In the genomic region with DNA sequence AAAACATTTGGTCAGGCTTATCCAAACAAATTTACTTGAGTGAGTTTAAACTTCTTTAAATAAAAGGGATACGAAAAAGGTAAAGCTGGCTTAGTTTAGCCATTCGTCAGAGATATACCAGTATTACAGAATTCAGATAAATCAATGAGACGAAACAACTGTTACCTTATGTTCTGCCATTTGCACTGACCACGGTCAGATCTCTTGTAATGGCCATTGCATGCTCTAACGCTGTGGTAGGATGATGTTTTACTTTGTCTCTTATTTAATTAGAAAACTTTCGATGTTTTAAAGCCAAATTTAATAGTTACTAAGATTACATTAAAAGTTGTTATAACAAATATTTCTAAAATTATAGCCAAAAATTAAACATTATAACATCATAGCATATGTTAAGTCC, we compare ENCODE assay signal across 10 cellular contexts. TPM values are rescaled to one million over a fixed set of nuclear protein-coding genes. Genes with fewer than 3 reads are reported as not detected.
DNase-seq lines count a peak whose midpoint lies in the region; ATAC-seq, FAIRE-seq and TF ChIP-seq lines count a peak whose summit lies in the region.
"Had no signal": no experiment of that assay in that cellular context is flagged by ENCODE, and none has a peak within 500 bp of the region (broad histone marks: within the 10 kb centered on the region; RNA-seq: fewer than 3 reads in every experiment).

No MANE protein-coding gene starts in this region.

- TF ChIP-seq POLR2A in K562 (conservative IDR thresholded peaks at IDR 0.05) = no peak

- H3K9me1 ChIP-seq in K562 (ENCODE audit: control insufficient read depth, insufficient read depth, low read length) = no peaks in the 10 kb centered on the region

- CTCF ChIA-PET in BJ (lab: Yijun Ruan, JAX) (no interaction called here), K562 (lab: Yijun Ruan, JAX; ENCODE audit: low intra/inter-chr PET ratio) (no interaction called here)

- H3K4me2 ChIP-seq in K562 (ENCODE audit: insufficient read depth, low read length) = peak overlapping the region; percentile 90

- no peak overlapping the region for H3K27ac Mint-ChIP-seq in naive B cell

- peak overlapping the region; percentile 80 for H3K4me3 ChIP-seq in BJ (ENCODE audit: low read depth, low read length)
- peak overlapping the region; percentile 99 for H3K4me3 ChIP-seq in HUES6 (ENCODE audit: low read depth, low read length)
- peak overlapping the region; percentile 83 for H3K4me3 ChIP-seq in K562

- peaks cover 0 to 6% (median 0%) of the 10 kb centered on the region in 3 donors for H3K27me3 Mint-ChIP-seq in naive B cell

- H3K27ac ChIP-seq in HUES6 (ENCODE audit: low read depth, low read length) (no peak overlapping the region), K562 (ENCODE audit: extremely low read depth, low read depth, low read length) (peak overlapping the region; percentile 84)
- H3K27ac ChIP-seq: HL-60 had no signal

- H3K27me3 ChIP-seq in BJ (ENCODE audit: control insufficient read depth, insufficient read depth, low read length) (no peaks in the 10 kb centered on the region), HUES6 (ENCODE audit: control insufficient read depth, insufficient read depth, low read length) (no peaks in the 10 kb centered on the region), K562 (ENCODE audit: control insufficient read depth in 2 of 2, insufficient read depth in 2 of 2, low read length in 2 of 2) (no peaks in the 10 kb centered on the region)

- intact Hi-C loops in K562 (cut with micrococcal nuclease) = loop anchor here (5.0 kb wide), 1 partner anchor 33 kb away; no protein-coding TSS in a partner anchor

- peaks cover 23% of the 10 kb centered on the region for H3K79me2 ChIP-seq in K562 (ENCODE audit: control insufficient read depth, insufficient read depth, low read length)

- H2AFZ ChIP-seq in K562 (ENCODE audit: low read depth, low read length) = peak overlapping the region; percentile 89

- 0% methylated on average over 6 of the region's 6 CpGs for WGBS in K562 (ENCODE audit: insufficient coverage, low coverage, missing lambda C conversion rate)

- no peaks in the 10 kb centered on the region for H3K9me3 ChIP-seq in HUES6 (ENCODE audit: control insufficient read depth, insufficient read depth, low read depth, low read length)
- no peaks in the 10 kb centered on the region for H3K9me3 ChIP-seq in K562 (replicated peaks; ENCODE audit: control insufficient read depth, insufficient read depth, low read depth, low read length)

- TF ChIP-seq CTCF in BJ (IDR thresholded peaks at IDR 0.05; ENCODE audit: insufficient read depth, low read depth, low read length) = no peak
- no peak for TF ChIP-seq CTCF in K562 (IDR thresholded peaks at IDR 0.05 in 2 of 3, conservative IDR thresholded peaks at IDR 0.05 in 1 of 3; ENCODE audit: insufficient read depth in 2 of 3, low read depth in 1 of 3, low read length in 3 of 3)

- no peaks in the 10 kb centered on the region for H3K9me3 Mint-ChIP-seq in naive B cell

- H3K4me3 Mint-ChIP-seq in naive B cell = peak overlapping the region in 5 of 8 donors; percentile 96 to 100 (median 99)

- peaks cover 12% of the 10 kb centered on the region for H3K4me1 ChIP-seq in HUES6 (ENCODE audit: control insufficient read depth, insufficient read depth, low read length)
- H3K4me1 ChIP-seq in K562 (replicated peaks in 1 of 2; ENCODE audit: control insufficient read depth in 2 of 2, insufficient read depth in 2 of 2, low read length in 2 of 2) = peaks cover 2 to 7% of the 10 kb centered on the region in 2 experiments; a peak in 3 of 5 replicates

- H3K36me3 ChIP-seq in BJ (ENCODE audit: control insufficient read depth, insufficient read depth, low read length) (no peaks in the 10 kb centered on the region), HUES6 (ENCODE audit: control insufficient read depth, insufficient read depth, low read length) (peaks cover 34% of the 10 kb centered on the region), K562 (ENCODE audit: control insufficient read depth, insufficient read depth, low read length) (peaks cover 17% of the 10 kb centered on the region; the same call in 1 of the 3 replicates)

- in situ Hi-C loops in K562 (cut with MboI) = no loop called here

- TF ChIP-seq EP300 in K562 (IDR thresholded peaks at IDR 0.05; ENCODE audit: low read length) = no peak

- ATAC-seq in K562 (peak; percentile 43; the same call in 2 of the 3 replicates), naive B cell (ENCODE audit: low read depth in 2 of 2) (no peak), HG02571 (IDR thresholded peaks at IDR 0.05; ENCODE audit: unreplicated experiment) (no peak), left lobe of liver (no peak)

- DNase-seq in BJ (ENCODE audit: low read depth) = no peak
- DNase-seq in K562 (ENCODE audit: extremely low read depth in 1 of 4, low spot score in 3 of 4) = peak in 2 of 4 experiments; percentile 9 to 16
- no peak for DNase-seq in naive B cell
- DNase-seq in GM19239 (ENCODE audit: insufficient read length, low spot score) = no peak
- no peak for DNase-seq in left lobe of liver (ENCODE audit: low spot score)
- DNase-seq in activated CD4-positive, alpha-beta T cell treated with anti-CD3 and anti-CD28 coated beads for 4 hours = no peak
- DNase-seq: hippocampal formation had no signal

- POLR2A ChIA-PET in BJ (lab: Charles Lee) (interaction anchor here (0.6 kb wide), 1 partner anchor 138 kb away, joined by 4 read pairs; no protein-coding TSS in a partner anchor), K562 (lab: Yijun Ruan, JAX) (no interaction called here)

- no TSS peak for BruUV-seq in K562 (replicated peaks; lab: Mats Ljungman, UMichigan)

- no peaks in the 10 kb centered on the region for H4K20me1 ChIP-seq in K562 (replicated peaks; ENCODE audit: control insufficient read depth, insufficient read depth, low read length)

- H3K36me3 Mint-ChIP-seq in naive B cell = peaks cover 0 to 6% of the 10 kb centered on the region in 2 donors

- H3K4me1 Mint-ChIP-seq in naive B cell = peaks cover 11 to 16% (median 14%) of the 10 kb centered on the region in 3 donors

- H3K9ac ChIP-seq in HUES6 (ENCODE audit: low read length) = no peak overlapping the region
- peak overlapping the region in 1 of 2 experiments; percentile 84; a peak in 2 of 4 replicates for H3K9ac ChIP-seq in K562 (ENCODE audit: insufficient read depth in 1 of 2, low read depth in 2 of 2, low read length in 2 of 2)

- peak; percentile 32 for FAIRE-seq in K562 (lab: Jason Lieb, UNC)
- FAIRE-seq in GM19239 (lab: Jason Lieb, UNC) = no peak

- TF ChIP-seq RAD21 in K562 (CRISPR knock-in tag; conservative IDR thresholded peaks at IDR 0.05 in 1 of 2, IDR thresholded peaks at IDR 0.05 in 1 of 2) = no peak

TF ChIP-seq in K562, 482 proteins besides CTCF, POLR2A, EP300 and RAD21 (continues in another document):
- TF ChIP-seq BHLHE40 (IDR thresholded peaks at IDR 0.05; ENCODE audit: low read length) (no peak), TBL1XR1 (IDR thresholded peaks at IDR 0.05; ENCODE audit: low read length in 2 of 2) (no peak), RNF2 (IDR thresholded peaks at IDR 0.05) (no peak), YY1 (IDR thresholded peaks at IDR 0.05; ENCODE audit: borderline replicate concordance in 1 of 3, control insufficient read depth in 1 of 3, extremely low read depth in 1 of 3, insufficient read depth in 3 of 3, insufficient read length in 1 of 3, insufficient replicate concordance in 2 of 3, low read depth in 1 of 3, low read length in 2 of 3) (peak in 1 of 3 experiments; percentile 42)

RNA-seq across cellular contexts. Expression of a gene that starts 1.5 kb away (rescaled TPM):
- polyA plus RNA-seq in BJ (2011; rRNA removed) = 1.1 and 2.2 TPM in 2 replicates
- polyA minus RNA-seq in BJ (2011; rRNA and poly(A)+ RNA removed) = 0.76 and 1.2 TPM in 2 replicates
- 5.3 and 26.8 TPM in 2 replicates for total RNA-seq in K562 (2011; cell fraction: chromatin; rRNA removed; ENCODE audit: low replicate concordance)
- 2.0 and 2.9 TPM in 2 replicates for total RNA-seq in K562 (2011; cell fraction: nucleolus; rRNA removed)
- total RNA-seq in K562 (2011; cell fraction: nucleoplasm; rRNA removed) = 7.3 and 11.8 TPM in 2 replicates
- total RNA-seq in K562 (2014; rRNA removed) = 3.0 and 3.9 TPM in 2 replicates
- total RNA-seq in K562 (2014; rRNA removed; fragmentation: Illumina TruSeq; extraction: Trizol) = 5.0 and 5.6 TPM in 2 replicates
- total RNA-seq in K562 (2015; rRNA removed; fragmentation: Illumina TruSeq; extraction: Trizol) = 3.8 and 4.3 TPM in 2 replicates
- total RNA-seq in K562 (2021) = 8.3 and 8.7 TPM in 2 replicates
- polyA plus RNA-seq in K562 (2011; rRNA removed) = 5.0 and 6.3 TPM in 2 replicates
- polyA plus RNA-seq in K562 (2011; cell fraction: cytosol; rRNA removed) = 0.69 and 2.2 TPM in 2 replicates
- polyA plus RNA-seq in K562 (2011; cell fraction: nucleus; rRNA removed) = 4.1 and 5.6 TPM in 2 replicates
- polyA plus RNA-seq in K562 (2012) = 3.7 and 5.5 TPM in 2 replicates
- polyA plus RNA-seq in K562 (2014; fragmentation: Illumina TruSeq; extraction: Trizol) = 5.1 and 6.7 TPM in 2 replicates
- 1 to 10 TPM; 3.2 to 3.9 TPM for polyA plus RNA-seq in K562 (2014; fragmentation: Nextera tagmentation; extraction: Ambion mirVana)
- polyA plus RNA-seq in K562 (2014; rRNA removed) = 2.9 and 3.0 TPM in 2 replicates
- 8.2 and 9.4 TPM in 2 replicates for polyA minus RNA-seq in K562 (2011; rRNA and poly(A)+ RNA removed)
- 4.7 and 7.4 TPM in 2 replicates for polyA minus RNA-seq in K562 (2011; cell fraction: cytosol; rRNA and poly(A)+ RNA removed)
- polyA minus RNA-seq in K562 (2011; cell fraction: nucleus; rRNA and poly(A)+ RNA removed) = 5.7 and 9.4 TPM in 2 replicates
- polyA plus RNA-seq in naive B cell (ENCODE audit: low read depth in 6 of 6) = 1 to 10 TPM in 5 of 6 donors, under 1 TPM in 1; 0.77 to 2.3 (median 1.9) TPM
- 0.35 TPM for total RNA-seq in left lobe of liver

RNA-seq across cellular contexts. Expression of a gene that starts 1.6 kb away (rescaled TPM):
- polyA plus RNA-seq in BJ (2011; rRNA removed) (not detected in 2 replicates), K562 (2011; rRNA removed) (not detected in 2 replicates), K562 (2014; fragmentation: Illumina TruSeq; extraction: Trizol) (not detected in 2 replicates), K562 (2014; fragmentation: Nextera tagmentation; extraction: Ambion mirVana) (under 1 TPM; 0.11 to 0.15 TPM), K562 (2014; rRNA removed) (not detected in 2 replicates), naive B cell (ENCODE audit: low read depth in 6 of 6) (not detected)
- not detected in 2 replicates for polyA minus RNA-seq in BJ (2011; rRNA and poly(A)+ RNA removed)
- not detected in 2 replicates for total RNA-seq in K562 (2011; cell fraction: chromatin; rRNA removed; ENCODE audit: low replicate concordance)
- not detected in 2 replicates for total RNA-seq in K562 (2011; cell fraction: nucleolus; rRNA removed)
- total RNA-seq in K562 (2011; cell fraction: nucleoplasm; rRNA removed) = not detected in 2 replicates
- total RNA-seq in K562 (2014; rRNA removed) (not detected in 2 replicates), K562 (2014; rRNA removed; fragmentation: Illumina TruSeq; extraction: Trizol) (not detected in 2 replicates), K562 (2015; rRNA removed; fragmentation: Illumina TruSeq; extraction: Trizol) (not detected in 2 replicates), K562 (2021) (not detected in 2 replicates), left lobe of liver (not detected)
- not detected in 2 replicates for polyA plus RNA-seq in K562 (2011; cell fraction: cytosol; rRNA removed)
- polyA plus RNA-seq in K562 (2011; cell fraction: nucleus; rRNA removed) = not detected in 2 replicates
- 0.10 TPM in 1 of 2 replicates, not detected in the other for polyA plus RNA-seq in K562 (2012)
- polyA minus RNA-seq in K562 (2011; rRNA and poly(A)+ RNA removed) = not detected in 2 replicates
- not detected in 2 replicates for polyA minus RNA-seq in K562 (2011; cell fraction: cytosol; rRNA and poly(A)+ RNA removed)
- not detected in 2 replicates for polyA minus RNA-seq in K562 (2011; cell fraction: nucleus; rRNA and poly(A)+ RNA removed)
